1 cellular context compared by ENCODE assay signal in genomic region chr4:26303008-26303407, GRCh38.
TF ChIP-seq lines count a peak whose summit lies in the region.

No MANE protein-coding gene starts in this region.

TF ChIP-seq in H1, 55 proteins besides CTCF, POLR2A, EP300 and RAD21 (continued from another document):
- TF ChIP-seq, protein P1, sequence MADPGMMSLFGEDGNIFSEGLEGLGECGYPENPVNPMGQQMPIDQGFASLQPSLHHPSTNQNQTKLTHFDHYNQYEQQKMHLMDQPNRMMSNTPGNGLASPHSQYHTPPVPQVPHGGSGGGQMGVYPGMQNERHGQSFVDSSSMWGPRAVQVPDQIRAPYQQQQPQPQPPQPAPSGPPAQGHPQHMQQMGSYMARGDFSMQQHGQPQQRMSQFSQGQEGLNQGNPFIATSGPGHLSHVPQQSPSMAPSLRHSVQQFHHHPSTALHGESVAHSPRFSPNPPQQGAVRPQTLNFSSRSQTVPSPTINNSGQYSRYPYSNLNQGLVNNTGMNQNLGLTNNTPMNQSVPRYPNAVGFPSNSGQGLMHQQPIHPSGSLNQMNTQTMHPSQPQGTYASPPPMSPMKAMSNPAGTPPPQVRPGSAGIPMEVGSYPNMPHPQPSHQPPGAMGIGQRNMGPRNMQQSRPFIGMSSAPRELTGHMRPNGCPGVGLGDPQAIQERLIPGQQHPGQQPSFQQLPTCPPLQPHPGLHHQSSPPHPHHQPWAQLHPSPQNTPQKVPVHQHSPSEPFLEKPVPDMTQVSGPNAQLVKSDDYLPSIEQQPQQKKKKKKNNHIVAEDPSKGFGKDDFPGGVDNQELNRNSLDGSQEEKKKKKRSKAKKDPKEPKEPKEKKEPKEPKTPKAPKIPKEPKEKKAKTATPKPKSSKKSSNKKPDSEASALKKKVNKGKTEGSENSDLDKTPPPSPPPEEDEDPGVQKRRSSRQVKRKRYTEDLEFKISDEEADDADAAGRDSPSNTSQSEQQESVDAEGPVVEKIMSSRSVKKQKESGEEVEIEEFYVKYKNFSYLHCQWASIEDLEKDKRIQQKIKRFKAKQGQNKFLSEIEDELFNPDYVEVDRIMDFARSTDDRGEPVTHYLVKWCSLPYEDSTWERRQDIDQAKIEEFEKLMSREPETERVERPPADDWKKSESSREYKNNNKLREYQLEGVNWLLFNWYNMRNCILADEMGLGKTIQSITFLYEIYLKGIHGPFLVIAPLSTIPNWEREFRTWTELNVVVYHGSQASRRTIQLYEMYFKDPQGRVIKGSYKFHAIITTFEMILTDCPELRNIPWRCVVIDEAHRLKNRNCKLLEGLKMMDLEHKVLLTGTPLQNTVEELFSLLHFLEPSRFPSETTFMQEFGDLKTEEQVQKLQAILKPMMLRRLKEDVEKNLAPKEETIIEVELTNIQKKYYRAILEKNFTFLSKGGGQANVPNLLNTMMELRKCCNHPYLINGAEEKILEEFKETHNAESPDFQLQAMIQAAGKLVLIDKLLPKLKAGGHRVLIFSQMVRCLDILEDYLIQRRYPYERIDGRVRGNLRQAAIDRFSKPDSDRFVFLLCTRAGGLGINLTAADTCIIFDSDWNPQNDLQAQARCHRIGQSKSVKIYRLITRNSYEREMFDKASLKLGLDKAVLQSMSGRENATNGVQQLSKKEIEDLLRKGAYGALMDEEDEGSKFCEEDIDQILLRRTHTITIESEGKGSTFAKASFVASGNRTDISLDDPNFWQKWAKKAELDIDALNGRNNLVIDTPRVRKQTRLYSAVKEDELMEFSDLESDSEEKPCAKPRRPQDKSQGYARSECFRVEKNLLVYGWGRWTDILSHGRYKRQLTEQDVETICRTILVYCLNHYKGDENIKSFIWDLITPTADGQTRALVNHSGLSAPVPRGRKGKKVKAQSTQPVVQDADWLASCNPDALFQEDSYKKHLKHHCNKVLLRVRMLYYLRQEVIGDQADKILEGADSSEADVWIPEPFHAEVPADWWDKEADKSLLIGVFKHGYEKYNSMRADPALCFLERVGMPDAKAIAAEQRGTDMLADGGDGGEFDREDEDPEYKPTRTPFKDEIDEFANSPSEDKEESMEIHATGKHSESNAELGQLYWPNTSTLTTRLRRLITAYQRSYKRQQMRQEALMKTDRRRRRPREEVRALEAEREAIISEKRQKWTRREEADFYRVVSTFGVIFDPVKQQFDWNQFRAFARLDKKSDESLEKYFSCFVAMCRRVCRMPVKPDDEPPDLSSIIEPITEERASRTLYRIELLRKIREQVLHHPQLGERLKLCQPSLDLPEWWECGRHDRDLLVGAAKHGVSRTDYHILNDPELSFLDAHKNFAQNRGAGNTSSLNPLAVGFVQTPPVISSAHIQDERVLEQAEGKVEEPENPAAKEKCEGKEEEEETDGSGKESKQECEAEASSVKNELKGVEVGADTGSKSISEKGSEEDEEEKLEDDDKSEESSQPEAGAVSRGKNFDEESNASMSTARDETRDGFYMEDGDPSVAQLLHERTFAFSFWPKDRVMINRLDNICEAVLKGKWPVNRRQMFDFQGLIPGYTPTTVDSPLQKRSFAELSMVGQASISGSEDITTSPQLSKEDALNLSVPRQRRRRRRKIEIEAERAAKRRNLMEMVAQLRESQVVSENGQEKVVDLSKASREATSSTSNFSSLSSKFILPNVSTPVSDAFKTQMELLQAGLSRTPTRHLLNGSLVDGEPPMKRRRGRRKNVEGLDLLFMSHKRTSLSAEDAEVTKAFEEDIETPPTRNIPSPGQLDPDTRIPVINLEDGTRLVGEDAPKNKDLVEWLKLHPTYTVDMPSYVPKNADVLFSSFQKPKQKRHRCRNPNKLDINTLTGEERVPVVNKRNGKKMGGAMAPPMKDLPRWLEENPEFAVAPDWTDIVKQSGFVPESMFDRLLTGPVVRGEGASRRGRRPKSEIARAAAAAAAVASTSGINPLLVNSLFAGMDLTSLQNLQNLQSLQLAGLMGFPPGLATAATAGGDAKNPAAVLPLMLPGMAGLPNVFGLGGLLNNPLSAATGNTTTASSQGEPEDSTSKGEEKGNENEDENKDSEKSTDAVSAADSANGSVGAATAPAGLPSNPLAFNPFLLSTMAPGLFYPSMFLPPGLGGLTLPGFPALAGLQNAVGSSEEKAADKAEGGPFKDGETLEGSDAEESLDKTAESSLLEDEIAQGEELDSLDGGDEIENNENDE (IDR thresholded peaks at IDR 0.05; ENCODE audit: insufficient replicate concordance, low read length): no peak
- TF ChIP-seq RFX5 (IDR thresholded peaks at IDR 0.05; ENCODE audit: borderline replicate concordance, low read depth, low read length) (no peak), RXRA (IDR thresholded peaks at IDR 0.05; ENCODE audit: insufficient read depth, low read depth, low read length) (no peak), TCF12 (IDR thresholded peaks at IDR 0.05; ENCODE audit: low read depth, low read length) (no peak), E2F6 (IDR thresholded peaks at IDR 0.05) (no peak), PHF8 (conservative IDR thresholded peaks at IDR 0.05; ENCODE audit: low read depth, low read length) (no peak), RBBP5 (IDR thresholded peaks at IDR 0.05; ENCODE audit: borderline replicate concordance, low read depth, low read length) (no peak), SIN3A (conservative IDR thresholded peaks at IDR 0.05 in 1 of 2, IDR thresholded peaks at IDR 0.05 in 1 of 2; ENCODE audit: low read depth in 1 of 2, low read length in 2 of 2) (no peak), CHD1 (IDR thresholded peaks at IDR 0.05; ENCODE audit: low read depth, low read length) (no peak), CEBPB (IDR thresholded peaks at IDR 0.05; ENCODE audit: low read depth, low read length) (no peak)
- TF ChIP-seq, protein P2, sequence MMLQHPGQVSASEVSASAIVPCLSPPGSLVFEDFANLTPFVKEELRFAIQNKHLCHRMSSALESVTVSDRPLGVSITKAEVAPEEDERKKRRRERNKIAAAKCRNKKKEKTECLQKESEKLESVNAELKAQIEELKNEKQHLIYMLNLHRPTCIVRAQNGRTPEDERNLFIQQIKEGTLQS (IDR thresholded peaks at IDR 0.05; ENCODE audit: insufficient read depth, low read depth, low read length): no peak
